18 cellular contexts compared by ENCODE assay signal in the genomic region with DNA sequence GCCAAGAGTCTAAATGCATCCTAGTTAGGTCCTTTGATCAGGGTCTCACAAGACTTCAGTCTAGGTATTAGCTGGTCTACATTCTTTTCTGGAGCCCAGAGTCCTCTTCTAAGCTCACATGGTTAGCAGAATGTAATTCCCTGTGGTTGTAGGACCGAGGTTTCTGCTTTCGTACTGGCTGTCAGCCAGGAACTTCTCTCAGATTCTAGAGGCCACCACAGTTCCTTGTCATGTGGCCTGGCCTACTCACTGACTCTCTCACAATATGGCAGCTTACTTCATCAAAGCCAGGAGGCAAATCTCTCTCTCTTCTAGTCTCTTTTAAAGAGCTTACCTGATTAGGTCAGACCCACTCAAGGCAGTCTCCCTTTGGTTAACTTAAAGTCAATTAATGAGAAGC.
DNase-seq lines count a peak whose midpoint lies in the region; ATAC-seq and TF ChIP-seq lines count a peak whose summit lies in the region.
"Had no signal": no experiment of that assay in that cellular context is flagged by ENCODE, and none has a peak within 500 bp of the region (broad histone marks: within the 10 kb centered on the region; RNA-seq: fewer than 3 reads in every experiment).

No MANE protein-coding gene starts in this region.

- H3K4me2 ChIP-seq in MM.1S (ENCODE audit: low read depth, low read length), result no peak overlapping the region
- H3K4me2 ChIP-seq: BLaER1 treated with 17β-estradiol and CSF1 and Interleukin-3, amounts not matched to agents 10 nM and 100 nM had no signal

- H3K4me3 ChIP-seq in MM.1S (ENCODE audit: low read length), result no peak overlapping the region
- no peak overlapping the region for H3K4me3 ChIP-seq in WERI-Rb-1 (ENCODE audit: low read depth, low read length)
- H3K4me3 ChIP-seq: BLaER1 treated with 17β-estradiol and CSF1 and Interleukin-3, amounts not matched to agents 10 nM and 100 nM; K562 had no signal

- 0 out of 2 replicates have a peak overlapping the region, but pooled peaks have one; percentile 5 for H2AFZ ChIP-seq in MM.1S (ENCODE audit: low read length)

- H3K36me3 ChIP-seq in MM.1S (replicated peaks; ENCODE audit: insufficient read depth, low read length), result no peaks in the 10 kb centered on the region
- no peaks in the 10 kb centered on the region for H3K36me3 ChIP-seq in WERI-Rb-1
- H3K36me3 ChIP-seq: BLaER1 treated with 17β-estradiol and CSF1 and Interleukin-3, amounts not matched to agents 10 nM and 100 nM had no signal

- TF ChIP-seq CTCF in MM.1S (IDR thresholded peaks at IDR 0.05; ENCODE audit: low read length) (no peak), WERI-Rb-1 (IDR thresholded peaks at IDR 0.05; ENCODE audit: low read depth, low read length) (no peak)

- H3K27me3 ChIP-seq in MM.1S (replicated peaks; ENCODE audit: insufficient read depth, low read length) (no peaks in the 10 kb centered on the region), WERI-Rb-1 (ENCODE audit: insufficient read depth, low read depth, severe bottlenecking) (no peaks in the 10 kb centered on the region)
- H3K27me3 ChIP-seq: BLaER1 treated with 17β-estradiol and CSF1 and Interleukin-3, amounts not matched to agents 10 nM and 100 nM had no signal

- H3K27me3 Mint-ChIP-seq in stimulated activated naive B cell treated with anti-CD40 and anti-IgM and Interleukin-4, amounts not matched to agents 10 μg/mL and 1 μg/mL and 100 μg/mL, for 72 hours, result peaks cover 0 to 7% of the 10 kb centered on the region in 2 donors

- H3K4me1 ChIP-seq in MM.1S (ENCODE audit: low read length), result no peaks in the 10 kb centered on the region

- H3K4me3 Mint-ChIP-seq in stimulated activated naive B cell treated with anti-CD40 and anti-IgM and Interleukin-4, amounts not matched to agents 10 μg/mL and 1 μg/mL and 100 μg/mL, for 72 hours, result no peak overlapping the region
- H3K4me3 Mint-ChIP-seq: B cell; CD8-positive, alpha-beta T cell; HFFc6 had no signal

- H3K4me1 Mint-ChIP-seq in stimulated activated naive B cell treated with anti-CD40 and anti-IgM and Interleukin-4, amounts not matched to agents 10 μg/mL and 1 μg/mL and 100 μg/mL, for 72 hours, result no peaks in the 10 kb centered on the region
- H3K4me1 Mint-ChIP-seq: B cell had no signal

- H3K9me3 Mint-ChIP-seq in stimulated activated naive B cell treated with anti-CD40 and anti-IgM and Interleukin-4, amounts not matched to agents 10 μg/mL and 1 μg/mL and 100 μg/mL, for 72 hours, result peaks cover 3 to 8% of the 10 kb centered on the region in 2 donors
- H3K9me3 Mint-ChIP-seq: CD8-positive, alpha-beta T cell had no signal

- H3K9me2 ChIP-seq in MM.1S (replicated peaks; ENCODE audit: insufficient read depth, low read length), result no peaks in the 10 kb centered on the region

- no peaks in the 10 kb centered on the region for H3K79me2 ChIP-seq in MM.1S (ENCODE audit: low read length)

- no peak overlapping the region for H3K27ac Mint-ChIP-seq in stimulated activated naive B cell treated with anti-CD40 and anti-IgM and Interleukin-4, amounts not matched to agents 10 μg/mL and 1 μg/mL and 100 μg/mL, for 72 hours
- H3K27ac Mint-ChIP-seq: B cell; CD8-positive, alpha-beta T cell; HFFc6 had no signal

- no peak for ATAC-seq in GM21717 (IDR thresholded peaks at IDR 0.05; ENCODE audit: unreplicated experiment)
- ATAC-seq in stimulated activated naive B cell treated with anti-CD40 and anti-IgM and Interleukin-4, amounts not matched to agents 10 μg/mL and 1 μg/mL and 100 μg/mL, for 72 hours (replicated peaks), result no peak
- ATAC-seq: CD8-positive, alpha-beta T cell; HCT116; K562 had no signal

- H3K9me3 ChIP-seq in MM.1S (replicated peaks; ENCODE audit: insufficient read depth, low read length) (no peaks in the 10 kb centered on the region), WERI-Rb-1 (ENCODE audit: severe bottlenecking) (no peaks in the 10 kb centered on the region)

- H3K27ac ChIP-seq in MM.1S (ENCODE audit: low read length) (no peak overlapping the region), WERI-Rb-1 (no peak overlapping the region)
- H3K27ac ChIP-seq: BLaER1 treated with 17β-estradiol and CSF1 and Interleukin-3, amounts not matched to agents 10 nM and 100 nM had no signal

- no peaks in the 10 kb centered on the region for H3K36me3 Mint-ChIP-seq in stimulated activated naive B cell treated with anti-CD40 and anti-IgM and Interleukin-4, amounts not matched to agents 10 μg/mL and 1 μg/mL and 100 μg/mL, for 72 hours
- H3K36me3 Mint-ChIP-seq: CD8-positive, alpha-beta T cell had no signal

- DNase-seq in NCI-H2171 treated with DMSO at 0.1 percent for 48 hours (lab: John Stamatoyannopoulos, UW), result peak; percentile 1
- no peak for DNase-seq in NCI-H2171 (lab: John Stamatoyannopoulos, UW)
- no peak for DNase-seq in MM.1S
- DNase-seq in RPMI8226, result peak; percentile 3
- DNase-seq in stimulated activated naive B cell treated with anti-CD40 and anti-IgM and Interleukin-4, amounts not matched to agents 10 μg/mL and 1 μg/mL and 100 μg/mL, for 72 hours, result no peak
- no peak for DNase-seq in WERI-Rb-1
- DNase-seq: Calu3; CD8-positive, alpha-beta T cell; DND-41; EL; GOT3; H7; HFFc6 had no signal

- no peaks in the 10 kb centered on the region for H3F3A ChIP-seq in MM.1S (ENCODE audit: insufficient read depth, low read length)

- no peak overlapping the region for H3K9ac ChIP-seq in MM.1S (ENCODE audit: low read length)
- H3K9ac ChIP-seq: BLaER1 treated with 17β-estradiol and CSF1 and Interleukin-3, amounts not matched to agents 10 nM and 100 nM had no signal

- H4K20me1 ChIP-seq in MM.1S (ENCODE audit: insufficient read depth, low read length), result no peaks in the 10 kb centered on the region
- H4K20me1 ChIP-seq: BLaER1 treated with 17β-estradiol and CSF1 and Interleukin-3, amounts not matched to agents 10 nM and 100 nM had no signal

Comparison
In these comparisons a context has a peak if more than half of its experiments do, and no peak if none do; other contexts are left out.
1. DNase-seq: peak in NCI-H2171 treated with DMSO at 0.1 percent for 48 hours (single experiment) and RPMI8226 (single experiment); none in NCI-H2171 (single experiment), MM.1S (single experiment), stimulated activated naive B cell treated with anti-CD40 and anti-IgM and Interleukin-4, amounts not matched to agents 10 μg/mL and 1 μg/mL and 100 μg/mL, for 72 hours (single experiment) and WERI-Rb-1 (single experiment).